In the genomic region with DNA sequence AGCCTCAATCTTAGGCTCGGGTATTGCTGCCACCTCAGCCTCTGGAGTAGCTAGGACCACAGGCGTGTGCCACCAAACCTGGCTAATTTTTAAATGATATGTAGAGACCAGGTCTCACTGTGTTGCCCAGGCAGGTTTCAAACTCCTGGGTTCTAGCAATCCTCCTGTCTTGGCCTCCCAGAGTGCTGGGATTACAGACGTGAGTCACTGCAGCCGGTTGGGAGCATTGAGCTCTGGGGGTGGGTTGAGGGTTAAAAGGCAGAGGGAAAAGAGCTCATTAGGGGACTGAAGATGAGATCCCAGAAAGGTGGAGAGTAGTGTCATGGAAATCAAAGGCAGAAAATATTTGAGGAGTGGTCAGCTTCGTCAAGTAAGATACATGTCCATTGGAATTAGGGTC, we compare ENCODE assay signal across 17 cellular contexts. TPM values are rescaled to one million over a fixed set of nuclear protein-coding genes. Genes with fewer than 3 reads are reported as not detected.
DNase-seq lines count a peak whose midpoint lies in the region; ATAC-seq and TF ChIP-seq lines count a peak whose summit lies in the region.
"Had no signal": no experiment of that assay in that cellular context is flagged by ENCODE, and none has a peak within 500 bp of the region (broad histone marks: within the 10 kb centered on the region; RNA-seq: fewer than 3 reads in every experiment).

No MANE protein-coding gene starts in this region.

- H3K4me1 Mint-ChIP-seq in activated CD8-positive, alpha-beta T cell treated with anti-CD3 and anti-CD28 coated beads, Interleukin-2, amount 10 ng/mL, durations not matched to agents 7 days and 5 days (ENCODE audit: low read depth), result peaks cover 21% of the 10 kb centered on the region
- H3K4me1 Mint-ChIP-seq in activated CD8-positive, alpha-beta T cell treated with anti-CD3 and anti-CD28 coated beads for 36 hours (ENCODE audit: low read depth), result peaks cover 8% of the 10 kb centered on the region
- no peaks in the 10 kb centered on the region for H3K4me1 Mint-ChIP-seq in endothelial cell (ENCODE audit: unreplicated experiment)
- H3K4me1 Mint-ChIP-seq: CD8-positive, alpha-beta memory T cell; H9 had no signal

- no peak overlapping the region for H3K4me2 ChIP-seq in trophoblast cell (ENCODE audit: low read length)
- H3K4me2 ChIP-seq: BLaER1, GM23338 had no signal

- ATAC-seq in activated CD8-positive, alpha-beta T cell treated with anti-CD3 and anti-CD28 coated beads, Interleukin-2, amount 10 ng/mL, durations not matched to agents 7 days and 5 days, result no peak
- ATAC-seq in activated CD8-positive, alpha-beta T cell treated with anti-CD3 and anti-CD28 coated beads for 36 hours, result no peak
- no peak for ATAC-seq in mucosa of descending colon
- ATAC-seq: GM23338 had no signal

- no peaks in the 10 kb centered on the region for H3K9me3 Mint-ChIP-seq in activated CD8-positive, alpha-beta T cell treated with anti-CD3 and anti-CD28 coated beads, Interleukin-2, amount 10 ng/mL, durations not matched to agents 7 days and 5 days (ENCODE audit: insufficient read depth)
- H3K9me3 Mint-ChIP-seq in activated CD8-positive, alpha-beta T cell treated with anti-CD3 and anti-CD28 coated beads for 36 hours, result no peaks in the 10 kb centered on the region
- no peaks in the 10 kb centered on the region for H3K9me3 Mint-ChIP-seq in endothelial cell (ENCODE audit: unreplicated experiment)
- H3K9me3 Mint-ChIP-seq: CD8-positive, alpha-beta memory T cell; GM23338; H9 had no signal

- CTCF ChIA-PET in activated CD8-positive, alpha-beta T cell treated with anti-CD3 and anti-CD28 coated beads, Interleukin-2, amount 10 ng/mL, durations not matched to agents 7 days and 5 days (lab: Charles Lee), result interaction anchor here (0.9 to 1.5 kb wide), 4 partner anchors 9 to 93 kb away, joined by 3 to 7 read pairs (median 4); no protein-coding TSS in a partner anchor
- CTCF ChIA-PET in activated CD8-positive, alpha-beta T cell treated with anti-CD3 and anti-CD28 coated beads for 36 hours (lab: Charles Lee), result interaction anchor here (0.9 to 1.0 kb wide), 2 partner anchors 10 to 93 kb away, joined by 5 to 6 read pairs; no protein-coding TSS in a partner anchor

- H2AFZ ChIP-seq in trophoblast cell (ENCODE audit: insufficient read depth, low read length, poor library complexity), result no peak overlapping the region
- H2AFZ ChIP-seq: GM23338 had no signal

- no peak overlapping the region for H3K23ac ChIP-seq in trophoblast cell (ENCODE audit: low read length)

- H3K27ac ChIP-seq in mesodermal cell (ENCODE audit: low read depth, low read length, severe bottlenecking) (peak overlapping the region; percentile 69), trophoblast cell (ENCODE audit: low read depth, low read length) (no peak overlapping the region)
- H3K27ac ChIP-seq: BLaER1, HL-60 had no signal

- H2BK120ac ChIP-seq in trophoblast cell (ENCODE audit: insufficient read depth, low read length, poor library complexity), result no peak overlapping the region

- no peak overlapping the region for H3K4me3 Mint-ChIP-seq in activated CD8-positive, alpha-beta T cell treated with anti-CD3 and anti-CD28 coated beads, Interleukin-2, amount 10 ng/mL, durations not matched to agents 7 days and 5 days
- no peak overlapping the region for H3K4me3 Mint-ChIP-seq in activated CD8-positive, alpha-beta T cell treated with anti-CD3 and anti-CD28 coated beads for 36 hours
- H3K4me3 Mint-ChIP-seq in endothelial cell (ENCODE audit: unreplicated experiment), result no peak overlapping the region
- H3K4me3 Mint-ChIP-seq: CD8-positive, alpha-beta memory T cell; GM23338; H9 had no signal

- POLR2A ChIA-PET in activated CD8-positive, alpha-beta T cell treated with anti-CD3 and anti-CD28 coated beads, Interleukin-2, amount 10 ng/mL, durations not matched to agents 7 days and 5 days (lab: Charles Lee), result no interaction called here
- POLR2A ChIA-PET in activated CD8-positive, alpha-beta T cell treated with anti-CD3 and anti-CD28 coated beads for 36 hours (lab: Charles Lee), result interaction anchor here (0.7 to 1.3 kb wide), 5 partner anchors 17 to 49 kb away, joined by 3 to 5 read pairs (median 4); partner anchors contain the start of genes LRRC41 and UQCRH

- H2BK5ac ChIP-seq in trophoblast cell (ENCODE audit: low read depth, low read length, poor library complexity), result no peak overlapping the region

- H3K36me3 ChIP-seq in mesodermal cell (ENCODE audit: control insufficient read depth, insufficient read depth, low read length), result peaks cover 74% of the 10 kb centered on the region
- peaks cover 8 to 18% of the 10 kb centered on the region in 2 experiments for H3K36me3 ChIP-seq in trophoblast cell (ENCODE audit: control insufficient read depth in 1 of 2, insufficient read depth in 2 of 2, low read length in 2 of 2)
- no peaks in the 10 kb centered on the region for H3K36me3 ChIP-seq in mucosa of descending colon (ENCODE audit: low read depth)

- 89 to 94% methylated on average over 4 to 5 of the region's 5 CpGs for WGBS in mesodermal cell (ENCODE audit: insufficient coverage in 2 of 2), 2 experiments
- WGBS in trophoblast cell (ENCODE audit: extremely low coverage, insufficient coverage, insufficient read length), result no CpG with 5 or more reads among the region's 5 CpGs

- no peaks in the 10 kb centered on the region for H3K27me3 ChIP-seq in trophoblast cell (ENCODE audit: insufficient read depth, low read length)
- H3K27me3 ChIP-seq: BLaER1 had no signal

- no peak overlapping the region for H4K8ac ChIP-seq in trophoblast cell (ENCODE audit: low read depth, low read length)

- H3K79me1 ChIP-seq in trophoblast cell (ENCODE audit: low read length), result no peaks in the 10 kb centered on the region

- intact Hi-C loops in activated CD8-positive, alpha-beta T cell treated with anti-CD3 and anti-CD28 coated beads for 36 hours (cut with micrococcal nuclease), result no loop called here
- intact Hi-C loops in mucosa of descending colon (cut with DNase I, micrococcal nuclease), result no loop called here

- no peak overlapping the region for H4K91ac ChIP-seq in trophoblast cell (ENCODE audit: low read depth, low read length)

- no peak overlapping the region for H4K12ac ChIP-seq in trophoblast cell (ENCODE audit: low read depth, low read length)

- H3K4ac ChIP-seq in trophoblast cell (ENCODE audit: low read depth, low read length), result no peak overlapping the region

- TF ChIP-seq CTCF in activated CD8-positive, alpha-beta T cell treated with anti-CD3 and anti-CD28 coated beads for 36 hours (IDR thresholded peaks at IDR 0.05), result no peak
- TF ChIP-seq CTCF in endothelial cell (IDR thresholded peaks at IDR 0.05; ENCODE audit: unreplicated experiment) (no peak), mucosa of descending colon (IDR thresholded peaks at IDR 0.05) (no peak)

- no peaks in the 10 kb centered on the region for H3K79me2 ChIP-seq in trophoblast cell (ENCODE audit: control insufficient read depth, insufficient read depth, low read length, poor library complexity)

- peaks cover 66% of the 10 kb centered on the region for H3K36me3 Mint-ChIP-seq in activated CD8-positive, alpha-beta T cell treated with anti-CD3 and anti-CD28 coated beads, Interleukin-2, amount 10 ng/mL, durations not matched to agents 7 days and 5 days (ENCODE audit: low read depth)
- peaks cover 65% of the 10 kb centered on the region for H3K36me3 Mint-ChIP-seq in activated CD8-positive, alpha-beta T cell treated with anti-CD3 and anti-CD28 coated beads for 36 hours (ENCODE audit: low read depth)
- peaks cover 6% of the 10 kb centered on the region for H3K36me3 Mint-ChIP-seq in endothelial cell (ENCODE audit: low read depth, unreplicated experiment)

- H3K4me1 ChIP-seq in mesodermal cell (ENCODE audit: control insufficient read depth, insufficient read depth, low read length, poor library complexity, severe bottlenecking) (peaks cover 16% of the 10 kb centered on the region), trophoblast cell (ENCODE audit: control insufficient read depth in 1 of 2, insufficient read depth in 2 of 2, low read length in 2 of 2) (no peaks in the 10 kb centered on the region), mucosa of descending colon (ENCODE audit: low read depth) (no peaks in the 10 kb centered on the region)
- H3K4me1 ChIP-seq: Caco-2 had no signal

- H3K9me3 ChIP-seq in mesodermal cell (ENCODE audit: control insufficient read depth, low read length) (no peaks in the 10 kb centered on the region), trophoblast cell (ENCODE audit: insufficient read depth, low read depth, low read length) (no peaks in the 10 kb centered on the region), mucosa of descending colon (no peaks in the 10 kb centered on the region)
- H3K9me3 ChIP-seq: BLaER1, Caco-2 had no signal

- H3K9ac ChIP-seq in trophoblast cell (ENCODE audit: low read length), result no peak overlapping the region
- H3K9ac ChIP-seq: BLaER1 had no signal

- H3K27me3 Mint-ChIP-seq in activated CD8-positive, alpha-beta T cell treated with anti-CD3 and anti-CD28 coated beads, Interleukin-2, amount 10 ng/mL, durations not matched to agents 7 days and 5 days (ENCODE audit: low read depth), result no peaks in the 10 kb centered on the region
- no peaks in the 10 kb centered on the region for H3K27me3 Mint-ChIP-seq in activated CD8-positive, alpha-beta T cell treated with anti-CD3 and anti-CD28 coated beads for 36 hours
- H3K27me3 Mint-ChIP-seq in endothelial cell (ENCODE audit: unreplicated experiment), result peaks cover 2% of the 10 kb centered on the region

- peak overlapping the region; percentile 17 for H3K27ac Mint-ChIP-seq in activated CD8-positive, alpha-beta T cell treated with anti-CD3 and anti-CD28 coated beads, Interleukin-2, amount 10 ng/mL, durations not matched to agents 7 days and 5 days
- no peak overlapping the region for H3K27ac Mint-ChIP-seq in activated CD8-positive, alpha-beta T cell treated with anti-CD3 and anti-CD28 coated beads for 36 hours
- H3K27ac Mint-ChIP-seq in endothelial cell (ENCODE audit: unreplicated experiment), result peak overlapping the region; percentile 7
- H3K27ac Mint-ChIP-seq: GM23338 had no signal

- H3K14ac ChIP-seq in trophoblast cell (ENCODE audit: low read length), result no peak overlapping the region

- H3K4me3 ChIP-seq in mesodermal cell (ENCODE audit: extremely low read depth, insufficient read depth, low read length, poor library complexity, severe bottlenecking), result no peak overlapping the region
- H3K4me3 ChIP-seq in trophoblast cell (ENCODE audit: low read depth, low read length), result no peak overlapping the region
- H3K4me3 ChIP-seq in mucosa of descending colon, result no peak overlapping the region
- H3K4me3 ChIP-seq: BLaER1, GM23338 had no signal

- no peak for DNase-seq in activated CD8-positive, alpha-beta T cell treated with anti-CD3 and anti-CD28 coated beads, Interleukin-2, amount 10 ng/mL, durations not matched to agents 7 days and 5 days
- DNase-seq in activated CD8-positive, alpha-beta T cell treated with anti-CD3 and anti-CD28 coated beads for 36 hours, result no peak
- DNase-seq in endothelial cell (ENCODE audit: low spot score) (no peak), H4 (ENCODE audit: low spot score) (no peak), trophoblast cell (no peak), mucosa of descending colon (no peak)
- DNase-seq: 8988T; AML-193; Caco-2; CD8-positive, alpha-beta memory T cell; DND-41; GDM1; H9 had no signal

- no peak overlapping the region for H3K18ac ChIP-seq in trophoblast cell (ENCODE audit: low read length)

- H2BK12ac ChIP-seq in trophoblast cell (ENCODE audit: low read length), result no peak overlapping the region

- H2AK5ac ChIP-seq in trophoblast cell (ENCODE audit: low read length), result no peak overlapping the region

RNA-seq across cellular contexts. Expression of gene RAD54L, which starts 7.1 kb away (rescaled TPM):
- total RNA-seq in activated CD8-positive, alpha-beta T cell treated with anti-CD3 and anti-CD28 coated beads, Interleukin-2, amount 10 ng/mL, durations not matched to agents 7 days and 5 days, result 10 to 100 TPM; 59.3 to 63.9 TPM
- total RNA-seq in activated CD8-positive, alpha-beta T cell treated with anti-CD3 and anti-CD28 coated beads for 36 hours, result 10 to 100 TPM; 64.6 to 65.1 TPM
- 9.3 TPM for total RNA-seq in endothelial cell (ENCODE audit: unreplicated experiment)
- 16.1 TPM for polyA plus RNA-seq in mesodermal cell (2013, experiment 1 of 2)
- polyA plus RNA-seq in mesodermal cell (2013, experiment 2 of 2), result 16.5 TPM
- total RNA-seq in H4 (2014; rRNA removed; shearing (Covaris generic)), result 13.9 and 14.4 TPM in 2 replicates
- 9.1 and 9.9 TPM in 2 replicates for polyA plus RNA-seq in trophoblast cell (2013)
- 1 to 10 TPM; 3.0 to 8.0 (median 3.6) TPM for total RNA-seq in mucosa of descending colon

RNA-seq across cellular contexts. Expression of gene LRRC41, which starts 48.7 kb away (rescaled TPM):
- total RNA-seq in activated CD8-positive, alpha-beta T cell treated with anti-CD3 and anti-CD28 coated beads, Interleukin-2, amount 10 ng/mL, durations not matched to agents 7 days and 5 days, result 10 to 100 TPM; 32.6 to 33.9 TPM
- total RNA-seq in activated CD8-positive, alpha-beta T cell treated with anti-CD3 and anti-CD28 coated beads for 36 hours, result 10 to 100 TPM; 32.1 to 32.2 TPM
- 73.5 TPM for total RNA-seq in endothelial cell (ENCODE audit: unreplicated experiment)
- polyA plus RNA-seq in mesodermal cell (2013, experiment 1 of 2), result 77.3 TPM
- 74.3 TPM for polyA plus RNA-seq in mesodermal cell (2013, experiment 2 of 2)
- total RNA-seq in H4 (2014; rRNA removed; shearing (Covaris generic)), result 65.0 and 88.5 TPM in 2 replicates
- polyA plus RNA-seq in trophoblast cell (2013), result 43.6 and 44.3 TPM in 2 replicates
- total RNA-seq in mucosa of descending colon, result 10 to 100 TPM; 41.8 to 56.0 (median 43.1) TPM

RNA-seq across cellular contexts. Expression of gene UQCRH, which starts 48.8 kb away (rescaled TPM):
- 100 to 1,000 TPM; 333 to 343 TPM for total RNA-seq in activated CD8-positive, alpha-beta T cell treated with anti-CD3 and anti-CD28 coated beads, Interleukin-2, amount 10 ng/mL, durations not matched to agents 7 days and 5 days
- total RNA-seq in activated CD8-positive, alpha-beta T cell treated with anti-CD3 and anti-CD28 coated beads for 36 hours, result 100 to 1,000 TPM; 391 to 396 TPM
- total RNA-seq in endothelial cell (ENCODE audit: unreplicated experiment) (317 TPM), mucosa of descending colon (100 to 1,000 TPM; 266 to 387 (median 282) TPM)
- 497 TPM for polyA plus RNA-seq in mesodermal cell (2013, experiment 1 of 2)
- 466 TPM for polyA plus RNA-seq in mesodermal cell (2013, experiment 2 of 2)
- total RNA-seq in H4 (2014; rRNA removed; shearing (Covaris generic)), result 1,107 and 1,124 TPM in 2 replicates
- 434 and 442 TPM in 2 replicates for polyA plus RNA-seq in trophoblast cell (2013)

RNA-seq across cellular contexts. Expression of gene LURAP1, which starts 51.5 kb away (rescaled TPM):
- total RNA-seq in activated CD8-positive, alpha-beta T cell treated with anti-CD3 and anti-CD28 coated beads, Interleukin-2, amount 10 ng/mL, durations not matched to agents 7 days and 5 days, result not detected
- under 1 TPM in 1 of 2 experiments, not detected in 1; 0.18 TPM for total RNA-seq in activated CD8-positive, alpha-beta T cell treated with anti-CD3 and anti-CD28 coated beads for 36 hours
- total RNA-seq in endothelial cell (ENCODE audit: unreplicated experiment) (0.41 TPM), mucosa of descending colon (1 to 10 TPM in 2 of 3 donors, under 1 TPM in 1; 0.63 to 5.9 (median 1.6) TPM)
- 1.8 TPM for polyA plus RNA-seq in mesodermal cell (2013, experiment 1 of 2)
- polyA plus RNA-seq in mesodermal cell (2013, experiment 2 of 2), result 1.5 TPM
- 0.15 and 0.41 TPM in 2 replicates for total RNA-seq in H4 (2014; rRNA removed; shearing (Covaris generic))
- polyA plus RNA-seq in trophoblast cell (2013), result 1.6 and 1.7 TPM in 2 replicates
- total RNA-seq: Caco-2; CD8-positive, alpha-beta memory T cell had no signal

RNA-seq across cellular contexts. Expression of gene POMGNT1, which starts 56.4 kb away (rescaled TPM):
- total RNA-seq in activated CD8-positive, alpha-beta T cell treated with anti-CD3 and anti-CD28 coated beads, Interleukin-2, amount 10 ng/mL, durations not matched to agents 7 days and 5 days, result 10 to 100 TPM; 25.2 to 28.4 TPM
- 10 to 100 TPM; 25.4 to 28.1 TPM for total RNA-seq in activated CD8-positive, alpha-beta T cell treated with anti-CD3 and anti-CD28 coated beads for 36 hours
- 37.8 TPM for total RNA-seq in endothelial cell (ENCODE audit: unreplicated experiment)
- polyA plus RNA-seq in mesodermal cell (2013, experiment 1 of 2), result 83.2 TPM
- 65.8 TPM for polyA plus RNA-seq in mesodermal cell (2013, experiment 2 of 2)
- total RNA-seq in H4 (2014; rRNA removed; shearing (Covaris generic)), result 66.3 and 68.9 TPM in 2 replicates
- polyA plus RNA-seq in trophoblast cell (2013), result 52.7 and 55.9 TPM in 2 replicates
- total RNA-seq in mucosa of descending colon, result 10 to 100 TPM; 23.8 to 39.0 (median 38.4) TPM
